18 cellular contexts compared by ENCODE assay signal in genomic region chr17:47713980-47714689, GRCh38. TPM values are rescaled to one million over a fixed set of nuclear protein-coding genes. Genes with fewer than 3 reads are reported as not detected.
DNase-seq lines count a peak whose midpoint lies in the region; ATAC-seq, FAIRE-seq and TF ChIP-seq lines count a peak whose summit lies in the region.
"Had no signal": no experiment of that assay in that cellular context is flagged by ENCODE, and none has a peak within 500 bp of the region (broad histone marks: within the 10 kb centered on the region; RNA-seq: fewer than 3 reads in every experiment).

No MANE protein-coding gene starts in this region.

- DNase-seq in DMS 273 (lab: John Stamatoyannopoulos, UW; ENCODE audit: unreplicated experiment): peak; percentile 64
- no peak for DNase-seq in DMS 273 treated with DMSO at 0.1 percent for 48 hours (lab: John Stamatoyannopoulos, UW)
- DNase-seq in GM18507 (ENCODE audit: extremely low spot score, insufficient read length, low read depth): no peak
- no peak for DNase-seq in SK-N-SH
- no peak for DNase-seq in naive B cell
- DNase-seq in dermis blood vessel endothelial cell: no peak
- no peak for DNase-seq in heart left ventricle
- no peak for DNase-seq in NCI-H2171 (lab: John Stamatoyannopoulos, UW)
- DNase-seq: Calu3, KG1, kidney, NCI-H1436 treated with DMSO at 0.1 percent for 48 hours, SJCRH30, thyroid gland had no signal

- peaks cover 0 to 7% of the 10 kb centered on the region in 2 donors for H3K36me3 Mint-ChIP-seq in naive B cell

- no peak for TF ChIP-seq POLR2A in heart left ventricle (IDR thresholded peaks at IDR 0.05)

- H3K9me3 Mint-ChIP-seq in naive B cell: no peaks in the 10 kb centered on the region

- no peaks in the 10 kb centered on the region for H3K9me2 ChIP-seq in SK-N-SH

- intact Hi-C loops in heart left ventricle (cut with DNase I): no loop called here

- H3F3A ChIP-seq in SK-N-SH (replicated peaks; ENCODE audit: insufficient read depth): peaks cover 9% of the 10 kb centered on the region

- H3K27me3 ChIP-seq in SK-N-SH (ENCODE audit: insufficient read depth) (peaks cover 65% of the 10 kb centered on the region), heart left ventricle (peaks cover 0 to 13% (median 3%) of the 10 kb centered on the region in 9 donors)
- H3K27me3 ChIP-seq: thyroid gland had no signal

- no peak overlapping the region for H3K9ac ChIP-seq in SK-N-SH

- peaks cover 0 to 21% of the 10 kb centered on the region in 2 experiments for H3K36me3 ChIP-seq in SK-N-SH (replicated peaks in 1 of 2; ENCODE audit: control insufficient read depth in 1 of 2, insufficient read depth in 2 of 2, low read length in 1 of 2)
- H3K36me3 ChIP-seq in heart left ventricle: peaks cover 0 to 23% (median 16%) of the 10 kb centered on the region in 9 donors
- H3K36me3 ChIP-seq: SJCRH30 had no signal

- ATAC-seq in naive B cell (ENCODE audit: low read depth in 2 of 2): peak; percentile 49 to 62
- no peak for ATAC-seq in heart left ventricle

- no peak for TF ChIP-seq EP300 in SK-N-SH (IDR thresholded peaks at IDR 0.05; ENCODE audit: borderline replicate concordance in 1 of 2, low read depth in 1 of 2, low read length in 1 of 2)

- no peak for TF ChIP-seq CTCF in SK-N-SH (IDR thresholded peaks at IDR 0.05)
- TF ChIP-seq CTCF in heart left ventricle (IDR thresholded peaks at IDR 0.05): no peak

- no peak for TF ChIP-seq RAD21 in SK-N-SH (IDR thresholded peaks at IDR 0.05; ENCODE audit: low read length)

- H3K4me1 Mint-ChIP-seq in naive B cell: peaks cover 68 to 75% (median 73%) of the 10 kb centered on the region in 3 donors

- WGBS in SK-N-SH (ENCODE audit: low lambda C conversion rate): 28% methylated on average over 15 of the region's 15 CpGs
- WGBS in heart left ventricle, 4 donors: 39 to 49% (median 45%) methylated on average over 15 of the region's 15 CpGs

- H3K27ac ChIP-seq in SK-N-SH (ENCODE audit: low read depth in 2 of 2, low read length in 1 of 2) (no peak overlapping the region), heart left ventricle (no peak overlapping the region)
- H3K27ac ChIP-seq: SJCRH30, thyroid gland, VCaP had no signal

- POLR2A ChIA-PET in SK-N-SH (lab: Yijun Ruan, JAX): no interaction called here

- CTCF ChIA-PET in SK-N-SH (lab: Yijun Ruan, JAX): interaction anchor here (0.7 to 14.7 kb wide), 10 partner anchors 10 to 88 kb away, joined by 3 to 195 read pairs (median 3); partner anchors contain the start of gene TBKBP1

- peak overlapping the region in 6 of 8 donors; percentile 33 to 85 (median 73) for H3K4me3 Mint-ChIP-seq in naive B cell
- H3K4me3 Mint-ChIP-seq: brain had no signal

- no peak overlapping the region for H3K4me3 ChIP-seq in SK-N-SH (ENCODE audit: low read depth in 2 of 2, low read length in 1 of 2)
- H3K4me3 ChIP-seq in heart left ventricle: no peak overlapping the region
- H3K4me3 ChIP-seq: SJCRH30, thyroid gland had no signal

- H4K20me1 ChIP-seq in SK-N-SH (ENCODE audit: insufficient read depth): peaks cover 28% of the 10 kb centered on the region; the same call in 1 of the 2 replicates

- peak overlapping the region in 3 of 6 donors; percentile 27 to 85 (median 67) for H3K27ac Mint-ChIP-seq in naive B cell
- H3K27ac Mint-ChIP-seq: brain had no signal

- H3K79me2 ChIP-seq in SK-N-SH (ENCODE audit: insufficient read depth): no peaks in the 10 kb centered on the region

- peaks cover 0 to 9% of the 10 kb centered on the region in 2 experiments; a peak in 3 of 4 replicates for H3K4me1 ChIP-seq in SK-N-SH (ENCODE audit: control insufficient read depth in 1 of 2, insufficient read depth in 2 of 2, low read depth in 1 of 2, low read length in 1 of 2)
- H3K4me1 ChIP-seq in heart left ventricle: peaks cover 0 to 24% (median 0%) of the 10 kb centered on the region in 12 donors

- peak; percentile 63 for FAIRE-seq in GM18507 (lab: Jason Lieb, UNC)
- FAIRE-seq: kidney had no signal

- no peak overlapping the region for H3K4me2 ChIP-seq in SK-N-SH

- H3K27me3 Mint-ChIP-seq in naive B cell: peaks cover 0 to 8% (median 0%) of the 10 kb centered on the region in 3 donors

- H3K9me3 ChIP-seq in SK-N-SH (no peaks in the 10 kb centered on the region), heart left ventricle (no peaks in the 10 kb centered on the region)
- H3K9me3 ChIP-seq: SJCRH30, thyroid gland had no signal

- no peak overlapping the region for H2AFZ ChIP-seq in SK-N-SH (ENCODE audit: low read depth)

TF ChIP-seq in SK-N-SH, 30 proteins besides CTCF, POLR2A, EP300 and RAD21:
- no peak for TF ChIP-seq TAF1 (IDR thresholded peaks at IDR 0.05; ENCODE audit: borderline replicate concordance, low read depth, low read length)
- TF ChIP-seq EZH2phosphoT487 (IDR thresholded peaks at IDR 0.05; ENCODE audit: borderline replicate concordance, low read depth): no peak
- TF ChIP-seq MAX (IDR thresholded peaks at IDR 0.05; ENCODE audit: low read depth): no peak
- TF ChIP-seq, protein P1, sequence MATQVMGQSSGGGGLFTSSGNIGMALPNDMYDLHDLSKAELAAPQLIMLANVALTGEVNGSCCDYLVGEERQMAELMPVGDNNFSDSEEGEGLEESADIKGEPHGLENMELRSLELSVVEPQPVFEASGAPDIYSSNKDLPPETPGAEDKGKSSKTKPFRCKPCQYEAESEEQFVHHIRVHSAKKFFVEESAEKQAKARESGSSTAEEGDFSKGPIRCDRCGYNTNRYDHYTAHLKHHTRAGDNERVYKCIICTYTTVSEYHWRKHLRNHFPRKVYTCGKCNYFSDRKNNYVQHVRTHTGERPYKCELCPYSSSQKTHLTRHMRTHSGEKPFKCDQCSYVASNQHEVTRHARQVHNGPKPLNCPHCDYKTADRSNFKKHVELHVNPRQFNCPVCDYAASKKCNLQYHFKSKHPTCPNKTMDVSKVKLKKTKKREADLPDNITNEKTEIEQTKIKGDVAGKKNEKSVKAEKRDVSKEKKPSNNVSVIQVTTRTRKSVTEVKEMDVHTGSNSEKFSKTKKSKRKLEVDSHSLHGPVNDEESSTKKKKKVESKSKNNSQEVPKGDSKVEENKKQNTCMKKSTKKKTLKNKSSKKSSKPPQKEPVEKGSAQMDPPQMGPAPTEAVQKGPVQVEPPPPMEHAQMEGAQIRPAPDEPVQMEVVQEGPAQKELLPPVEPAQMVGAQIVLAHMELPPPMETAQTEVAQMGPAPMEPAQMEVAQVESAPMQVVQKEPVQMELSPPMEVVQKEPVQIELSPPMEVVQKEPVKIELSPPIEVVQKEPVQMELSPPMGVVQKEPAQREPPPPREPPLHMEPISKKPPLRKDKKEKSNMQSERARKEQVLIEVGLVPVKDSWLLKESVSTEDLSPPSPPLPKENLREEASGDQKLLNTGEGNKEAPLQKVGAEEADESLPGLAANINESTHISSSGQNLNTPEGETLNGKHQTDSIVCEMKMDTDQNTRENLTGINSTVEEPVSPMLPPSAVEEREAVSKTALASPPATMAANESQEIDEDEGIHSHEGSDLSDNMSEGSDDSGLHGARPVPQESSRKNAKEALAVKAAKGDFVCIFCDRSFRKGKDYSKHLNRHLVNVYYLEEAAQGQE (IDR thresholded peaks at IDR 0.05; ENCODE audit: low read depth, low read length): peak; percentile 79
TF ChIP-seq in SK-N-SH: peak in this region for 1.

RNA-seq across cellular contexts. Expression of gene TBX21, which starts 18.9 kb away (rescaled TPM):
- polyA plus RNA-seq in SK-N-SH (2012; rRNA removed): not detected in 2 replicates
- not detected in 2 replicates for polyA plus RNA-seq in SK-N-SH (2012; cell fraction: cytosol; rRNA removed)
- polyA plus RNA-seq in SK-N-SH (2012; cell fraction: nucleus; rRNA removed): not detected in 2 replicates
- 1 to 10 TPM in 4 of 6 donors, under 1 TPM in 2; 0.11 to 2.9 (median 2.0) TPM for polyA plus RNA-seq in naive B cell (ENCODE audit: low read depth in 6 of 6)
- total RNA-seq in dermis blood vessel endothelial cell: not detected in 2 replicates
- 1 to 10 TPM in 1 of 9 donors, under 1 TPM in 6, not detected in 2; 0.09 to 3.2 (median 0.28) TPM for total RNA-seq in heart left ventricle
- under 1 TPM; 0.07 to 0.15 TPM for polyA plus RNA-seq in heart left ventricle
- total RNA-seq: A172, Calu3, pulmonary artery endothelial cell, SJCRH30 had no signal

RNA-seq across cellular contexts. Expression of gene TBKBP1, which starts 20.2 kb away (rescaled TPM):
- polyA plus RNA-seq in SK-N-SH (2012; rRNA removed): 11.5 and 14.4 TPM in 2 replicates
- polyA plus RNA-seq in SK-N-SH (2012; cell fraction: cytosol; rRNA removed): 7.3 and 10.0 TPM in 2 replicates
- 83.8 and 86.9 TPM in 2 replicates for polyA plus RNA-seq in SK-N-SH (2012; cell fraction: nucleus; rRNA removed)
- under 1 TPM in 4 of 6 donors, not detected in 2; 0.09 to 0.97 (median 0.24) TPM for polyA plus RNA-seq in naive B cell (ENCODE audit: low read depth in 6 of 6)
- total RNA-seq in dermis blood vessel endothelial cell: 14.8 and 20.2 TPM in 2 replicates
- total RNA-seq in heart left ventricle: 10 to 100 TPM; 11.3 to 24.8 (median 12.0) TPM
- polyA plus RNA-seq in heart left ventricle: 10 to 100 TPM; 14.8 to 23.8 TPM

Comparison
In these comparisons a context has a peak if more than half of its experiments do, and no peak if none do; other contexts are left out.
1. ATAC-seq: peak in naive B cell (2 of 2); none in heart left ventricle (0 of 4).
2. RNA of gene TBKBP1, which starts 20.2 kb away (polyA plus RNA-seq): 14.8 to 23.8 TPM in heart left ventricle and 7.3 to 86.9 TPM in SK-N-SH; 0.09 to 0.97 TPM in naive B cell; every median in the first group is over 4 times any median in the second.